In the genomic region with DNA sequence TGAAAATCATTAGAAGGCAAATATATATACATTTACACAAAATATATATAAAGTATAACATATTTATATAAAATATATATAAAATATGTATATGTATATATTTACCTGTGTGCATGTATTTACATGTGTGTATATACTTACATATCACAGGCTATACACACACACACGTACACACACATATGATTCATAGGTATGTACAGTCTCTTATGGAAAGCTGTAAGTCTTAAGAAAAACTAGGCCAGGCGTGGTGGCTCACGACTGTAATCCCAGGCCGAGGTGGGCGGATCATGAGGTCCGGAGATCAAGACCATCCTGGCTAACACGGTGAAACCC, we compare ENCODE assay signal across 9 cellular contexts. TPM values are rescaled to one million over a fixed set of nuclear protein-coding genes. Genes with fewer than 3 reads are reported as not detected.
A peak's percentile ranks its signal among the peaks of the same experiment; 100 is the strongest.
DNase-seq lines count a peak whose midpoint lies in the region; ATAC-seq and FAIRE-seq lines count a peak whose summit lies in the region.
"Had no signal": no experiment of that assay in that cellular context is flagged by ENCODE, and none has a peak within 500 bp of the region (broad histone marks: within the 10 kb centered on the region; RNA-seq: fewer than 3 reads in every experiment).

No MANE protein-coding gene starts in this region.

- H3K4me1 ChIP-seq in small intestine (ENCODE audit: control insufficient read depth in 2 of 2, insufficient read depth in 1 of 2, low read depth in 1 of 2, low read length in 1 of 2) = peaks cover 8 to 21% of the 10 kb centered on the region in 2 donors

- H3K9me3 Mint-ChIP-seq in T-cell = no peaks in the 10 kb centered on the region

- H3K27me3 ChIP-seq in small intestine (ENCODE audit: control insufficient read depth in 2 of 2, insufficient read depth in 2 of 2, low read length in 2 of 2) = no peaks in the 10 kb centered on the region

- peak; percentile 42 for DNase-seq in ELR (ENCODE audit: low read depth)
- no peak for DNase-seq in T-cell
- DNase-seq in small intestine = no peak
- DNase-seq in AG08396 (ENCODE audit: low spot score) = no peak
- DNase-seq in activated CD8-positive, alpha-beta memory T cell treated with anti-CD3 and anti-CD28 coated beads for 24 hours = no peak
- DNase-seq: NCI-H510A treated with DMSO at 0.1 percent for 48 hours, nephron progenitor cell had no signal

- peak overlapping the region; percentile 98 to 99 for H3K27ac Mint-ChIP-seq in T-cell
- H3K27ac Mint-ChIP-seq: nephron progenitor cell had no signal

- no peaks in the 10 kb centered on the region for H3K9me3 ChIP-seq in small intestine (ENCODE audit: control insufficient read depth, low read depth)

- H3K27me3 Mint-ChIP-seq in T-cell = no peaks in the 10 kb centered on the region

- no peak overlapping the region for H3K4me3 ChIP-seq in small intestine (ENCODE audit: low read depth in 1 of 2, low read length in 2 of 2)

- POLR2A ChIA-PET in T-cell (lab: Charles Lee) = interaction anchor here (0.7 to 2.0 kb wide), 3 partner anchors 15 to 32 kb away, joined by 3 to 8 read pairs (median 4); partner anchors contain the start of genes DRC3 (in 2 of the 2) and TOM1L2 (in 2 of the 2)

- peak overlapping the region in 2 of 3 donors; percentile 25 to 75 for H3K4me3 Mint-ChIP-seq in T-cell
- H3K4me3 Mint-ChIP-seq: nephron progenitor cell had no signal

- no peaks in the 10 kb centered on the region for H3K36me3 ChIP-seq in small intestine (ENCODE audit: control insufficient read depth in 2 of 2, insufficient read depth in 2 of 2, low read length in 2 of 2)

- peaks cover 28% of the 10 kb centered on the region for H3K36me3 Mint-ChIP-seq in T-cell

- ATAC-seq in T-cell (replicated peaks in 1 of 4) = no peak
- peak; percentile 71 for ATAC-seq in esophagus mucosa
- ATAC-seq in GM19324 (IDR thresholded peaks at IDR 0.05; ENCODE audit: low FRiP score, unreplicated experiment) = no peak

- peaks cover 75 to 77% (median 76%) of the 10 kb centered on the region in 3 donors for H3K4me1 Mint-ChIP-seq in T-cell

- no peak for FAIRE-seq in small intestine (lab: Jason Lieb, UNC)

- H3K27ac ChIP-seq in small intestine (ENCODE audit: low read depth in 1 of 2, low read length in 1 of 2) = peak overlapping the region; percentile 47 to 88

- 28 to 75% (median 44%) methylated on average over 7 of the region's 7 CpGs for WGBS in small intestine, 3 donors

- CTCF ChIA-PET in T-cell (lab: Charles Lee) = interaction anchor here (0.6 to 1.5 kb wide), 3 partner anchors 15 to 941 kb away, joined by 5 to 8 read pairs (median 7); partner anchors contain the start of genes DRC3 (in 1 of the 2) and TOM1L2 (in 1 of the 2)

RNA-seq across cellular contexts. Expression of gene TOM1L2, which starts 14.7 kb away (rescaled TPM):
- total RNA-seq in T-cell (10 to 100 TPM; 57.5 to 71.5 (median 61.9) TPM), esophagus mucosa (78.3 TPM)
- 10 to 100 TPM; 14.3 to 26.6 (median 25.4) TPM for polyA plus RNA-seq in small intestine

RNA-seq across cellular contexts. Expression of gene DRC3, which starts 15.1 kb away (rescaled TPM):
- under 1 TPM in 3 of 5 donors, not detected in 2; 0.32 to 0.58 (median 0.53) TPM for total RNA-seq in T-cell
- 0.56 TPM for total RNA-seq in esophagus mucosa
- under 1 TPM in 2 of 3 donors, not detected in 1; 0.54 to 0.85 TPM for polyA plus RNA-seq in small intestine
